In the genomic region with DNA sequence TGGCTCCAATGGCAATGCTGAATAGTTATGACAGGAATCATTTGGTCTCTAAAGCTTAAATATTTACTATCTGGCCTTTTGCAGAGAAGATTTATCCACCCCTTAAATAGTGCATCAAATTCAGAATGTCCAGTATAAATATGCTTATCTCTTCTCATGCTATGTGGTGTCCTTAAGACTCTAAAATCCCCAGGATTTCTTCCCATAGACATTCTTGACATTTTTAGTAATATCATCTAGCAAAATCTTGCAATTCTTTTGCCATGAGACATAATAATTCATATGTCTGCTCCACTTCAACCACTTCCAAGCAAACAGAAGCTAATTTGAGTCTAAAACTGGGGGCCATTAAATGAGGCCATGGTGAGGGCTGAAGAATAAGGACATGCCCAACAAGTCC, we compare ENCODE assay signal across 19 cellular contexts.
A peak's percentile ranks its signal among the peaks of the same experiment; 100 is the strongest.
DNase-seq lines count a peak whose midpoint lies in the region; ATAC-seq, FAIRE-seq and TF ChIP-seq lines count a peak whose summit lies in the region.
"Had no signal": no experiment of that assay in that cellular context is flagged by ENCODE, and none has a peak within 500 bp of the region (broad histone marks: within the 10 kb centered on the region; RNA-seq: fewer than 3 reads in every experiment).

No MANE protein-coding gene starts in this region.

- H3K27me3 ChIP-seq in brain microvascular endothelial cell (replicated peaks) (no peaks in the 10 kb centered on the region), mesenchymal stem cell (ENCODE audit: control insufficient read depth in 1 of 2, insufficient read depth in 1 of 2, low read length in 2 of 2) (no peaks in the 10 kb centered on the region)

- no peaks in the 10 kb centered on the region for H3K9me3 ChIP-seq in mesenchymal stem cell (ENCODE audit: control insufficient read depth, low read length)

- H3K4me1 ChIP-seq in mesenchymal stem cell (ENCODE audit: control insufficient read depth, insufficient read depth, low read depth, low read length), result no peaks in the 10 kb centered on the region

- no peak for TF ChIP-seq CTCF in brain microvascular endothelial cell (IDR thresholded peaks at IDR 0.05; ENCODE audit: low read depth, low read length, missing control alignments)

- no peak overlapping the region for H2AFZ ChIP-seq in mesenchymal stem cell (ENCODE audit: low read depth, low read length)

- no peak overlapping the region for H2BK5ac ChIP-seq in mesenchymal stem cell (ENCODE audit: low read depth, low read length, poor library complexity, severe bottlenecking)

- no peak overlapping the region for H4K8ac ChIP-seq in mesenchymal stem cell (ENCODE audit: low read length)

- no peak overlapping the region for H3K9ac ChIP-seq in mesenchymal stem cell (ENCODE audit: low read length)

- H3K79me1 ChIP-seq in mesenchymal stem cell (replicated peaks; ENCODE audit: low read length, poor library complexity, severe bottlenecking), result no peaks in the 10 kb centered on the region

- H3K27ac ChIP-seq in brain microvascular endothelial cell, result peak overlapping the region; percentile 62
- peak overlapping the region; percentile 1 for H3K27ac ChIP-seq in mesenchymal stem cell (ENCODE audit: low read length, poor library complexity, severe bottlenecking)
- H3K27ac ChIP-seq: HL-60 had no signal

- no peak overlapping the region for H2BK120ac ChIP-seq in mesenchymal stem cell (ENCODE audit: low read depth, low read length)

- no peak overlapping the region for H3K4ac ChIP-seq in mesenchymal stem cell (ENCODE audit: low read depth in 1 of 2, low read length in 2 of 2)

- FAIRE-seq in HTR-8/SVneo (lab: Jason Lieb, UNC), result peak; percentile 83
- FAIRE-seq: A204.1, GM12892 had no signal

- no peak overlapping the region for H3K14ac ChIP-seq in mesenchymal stem cell (ENCODE audit: low read length in 2 of 2)

- no peak overlapping the region for H3K4me3 ChIP-seq in brain microvascular endothelial cell (ENCODE audit: low read depth, low read length)
- H3K4me3 ChIP-seq in mesenchymal stem cell (ENCODE audit: insufficient read depth in 1 of 2, low read depth in 1 of 2, low read length in 2 of 2), result no peak overlapping the region

- no peak overlapping the region for H2AK5ac ChIP-seq in mesenchymal stem cell (ENCODE audit: low read length, severe bottlenecking)

- no peaks in the 10 kb centered on the region for H3K36me3 ChIP-seq in brain microvascular endothelial cell (replicated peaks)
- H3K36me3 ChIP-seq in mesenchymal stem cell (ENCODE audit: control insufficient read depth in 1 of 2, insufficient read depth in 2 of 2, low read depth in 1 of 2, low read length in 2 of 2), result no peaks in the 10 kb centered on the region

- H3K4me2 ChIP-seq in mesenchymal stem cell (ENCODE audit: low read length, poor library complexity, severe bottlenecking), result no peak overlapping the region

- no peak overlapping the region for H2BK15ac ChIP-seq in mesenchymal stem cell (ENCODE audit: low read depth, poor library complexity, severe bottlenecking)

- DNase-seq in HTR-8/SVneo (ENCODE audit: insufficient read length, low spot score), result peak; percentile 48
- DNase-seq in brain microvascular endothelial cell, result no peak
- peak; percentile 1 for DNase-seq in mesenchymal stem cell
- no peak for DNase-seq in activated T-cell treated with anti-CD3 and anti-CD28 coated beads, Interleukin-2, amount 50 U/mL, for 48 hours
- no peak for DNase-seq in iPS-NIHi11 (ENCODE audit: low spot score)
- DNase-seq: C1 segment of cervical spinal cord; CD4-positive, alpha-beta T cell; DMS153; DND-41; GDM1; HCEC 1CT; HFFc6; IMR-90; KBM-7 had no signal

- H3K18ac ChIP-seq in mesenchymal stem cell (ENCODE audit: low read depth in 1 of 2, low read length in 2 of 2), result no peak overlapping the region

- no peak overlapping the region for H2BK12ac ChIP-seq in mesenchymal stem cell (ENCODE audit: low read length in 2 of 2)

- ATAC-seq in GM18520 (IDR thresholded peaks at IDR 0.05; ENCODE audit: unreplicated experiment), result no peak
- no peak for ATAC-seq in HG02884 (IDR thresholded peaks at IDR 0.05; ENCODE audit: unreplicated experiment)

- H3K23ac ChIP-seq in mesenchymal stem cell (ENCODE audit: low read length in 2 of 2), result no peak overlapping the region

- in situ Hi-C loops in brain microvascular endothelial cell (cut with HindIII; ENCODE audit: low pct_ligation_motif_present, low sequenced_read_pairs), result no loop called here

- H4K91ac ChIP-seq in mesenchymal stem cell (ENCODE audit: low read length), result no peak overlapping the region

Comparison
In these comparisons a context has a peak if more than half of its experiments do, and no peak if none do; other contexts are left out.
1. DNase-seq: peak in HTR-8/SVneo (single experiment) and mesenchymal stem cell (single experiment); none in brain microvascular endothelial cell (single experiment), activated T-cell treated with anti-CD3 and anti-CD28 coated beads, Interleukin-2, amount 50 U/mL, for 48 hours (0 of 2) and iPS-NIHi11 (single experiment).